In the genomic region with DNA sequence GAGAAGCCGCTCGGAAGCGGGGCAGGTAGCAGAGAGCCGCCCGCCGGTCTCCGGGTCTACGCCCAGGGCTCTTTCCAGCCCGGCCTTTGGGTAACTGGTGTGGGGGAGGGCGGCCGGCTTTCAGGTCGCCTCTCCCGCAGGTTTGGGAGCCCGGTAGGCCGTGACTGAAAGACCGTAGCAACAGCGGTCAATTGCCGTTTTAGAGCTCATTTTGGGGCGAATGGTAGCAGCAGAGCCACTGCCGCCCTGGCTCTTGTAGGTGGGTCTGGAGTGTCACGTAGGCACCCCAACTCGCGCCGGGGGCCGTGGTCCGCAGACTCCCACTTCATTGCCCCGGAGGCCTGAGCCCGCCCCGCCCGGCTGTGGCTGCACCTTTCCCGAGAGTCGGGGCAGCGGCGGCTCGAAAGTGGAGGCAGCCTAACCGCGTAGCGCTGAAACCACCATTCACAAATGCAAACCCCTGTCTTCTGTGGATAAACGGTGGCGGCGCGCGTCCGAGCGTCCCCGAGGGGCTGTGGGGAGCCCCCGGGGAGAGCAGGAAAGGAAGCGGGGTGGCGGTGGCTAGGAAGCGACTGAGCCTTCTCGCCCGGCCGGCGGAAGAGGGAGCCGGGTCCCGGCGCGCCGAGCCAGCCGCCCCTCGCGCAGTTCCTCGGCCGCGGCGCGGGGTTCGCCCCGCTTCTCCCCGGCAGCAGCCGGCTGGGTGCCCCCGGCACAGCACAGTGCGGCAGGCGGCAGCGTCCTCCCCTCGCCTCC, we compare ENCODE assay signal across 8 cellular contexts.
DNase-seq lines count a peak whose midpoint lies in the region; ATAC-seq lines count a peak whose summit lies in the region.

No MANE protein-coding gene starts in this region.

- WGBS in iPS DF 6.9 (ENCODE audit: insufficient coverage, insufficient read length), result no CpG with 5 or more reads among the region's 76 CpGs

- no peaks in the 10 kb centered on the region for H3K36me3 ChIP-seq in iPS DF 6.9 (ENCODE audit: control insufficient read depth, insufficient read depth, low read length)
- no peaks in the 10 kb centered on the region for H3K36me3 ChIP-seq in skeletal muscle tissue (ENCODE audit: control insufficient read depth in 3 of 3, insufficient read depth in 3 of 3, low read length in 3 of 3)

- no peaks in the 10 kb centered on the region for H3K9me3 ChIP-seq in iPS DF 6.9 (ENCODE audit: control insufficient read depth, insufficient read depth, low read length)
- no peaks in the 10 kb centered on the region for H3K9me3 ChIP-seq in skeletal muscle tissue (ENCODE audit: control insufficient read depth in 3 of 3, low read length in 3 of 3)

- H3K9ac ChIP-seq in skeletal muscle tissue (ENCODE audit: low read depth in 1 of 3, low read length in 3 of 3), result peak overlapping the region in 1 of 3 donors; percentile 66

- H3K4me1 ChIP-seq in iPS DF 6.9 (ENCODE audit: control insufficient read depth, insufficient read depth, low read length), result no peaks in the 10 kb centered on the region
- peaks cover 8 to 14% (median 9%) of the 10 kb centered on the region in 3 donors for H3K4me1 ChIP-seq in skeletal muscle tissue (ENCODE audit: control insufficient read depth in 3 of 3, insufficient read depth in 3 of 3, low read length in 3 of 3)

- H3K4me3 ChIP-seq in iPS DF 6.9 (ENCODE audit: low read length), result peak overlapping the region; percentile 70
- H3K4me3 ChIP-seq in skeletal muscle tissue (ENCODE audit: low read length in 3 of 3), result peak overlapping the region; percentile 23 to 67 (median 52)

- in situ Hi-C loops in ACHN (cut with HindIII; ENCODE audit: low pct_ligation_motif_present, low pct_unique_long_range_greater_than_20kb, low sequenced_read_pairs), result no loop called here

- peak; percentile 4 for DNase-seq in ACHN
- DNase-seq in iPS DF 6.9 (ENCODE audit: low read depth, low spot score), result no peak
- no peak for DNase-seq in inferior parietal cortex (ENCODE audit: extremely low spot score)
- no peak for DNase-seq in KG1 (lab: John Stamatoyannopoulos, UW)

- H3K27ac ChIP-seq in angular gyrus (ENCODE audit: low read depth, low read length) (peak overlapping the region; percentile 40), iPS DF 6.9 (ENCODE audit: low read length) (no peak overlapping the region), skeletal muscle tissue (ENCODE audit: low read depth, low read length) (no peak overlapping the region)

- peak; percentile 63 for ATAC-seq in GM18909 (IDR thresholded peaks at IDR 0.05; ENCODE audit: poor library complexity, unreplicated experiment)
- ATAC-seq in HG03565 (IDR thresholded peaks at IDR 0.05; ENCODE audit: unreplicated experiment), result peak; percentile 37

- H3K27me3 ChIP-seq in iPS DF 6.9 (ENCODE audit: control insufficient read depth, insufficient read depth, low read length) (peaks cover 6% of the 10 kb centered on the region; the same call in 1 of the 2 replicates), skeletal muscle tissue (ENCODE audit: control insufficient read depth in 3 of 3, insufficient read depth in 3 of 3, low read length in 3 of 3) (peaks cover 22 to 34% (median 31%) of the 10 kb centered on the region in 3 donors)
